18 cellular contexts compared by ENCODE assay signal in the genomic region with DNA sequence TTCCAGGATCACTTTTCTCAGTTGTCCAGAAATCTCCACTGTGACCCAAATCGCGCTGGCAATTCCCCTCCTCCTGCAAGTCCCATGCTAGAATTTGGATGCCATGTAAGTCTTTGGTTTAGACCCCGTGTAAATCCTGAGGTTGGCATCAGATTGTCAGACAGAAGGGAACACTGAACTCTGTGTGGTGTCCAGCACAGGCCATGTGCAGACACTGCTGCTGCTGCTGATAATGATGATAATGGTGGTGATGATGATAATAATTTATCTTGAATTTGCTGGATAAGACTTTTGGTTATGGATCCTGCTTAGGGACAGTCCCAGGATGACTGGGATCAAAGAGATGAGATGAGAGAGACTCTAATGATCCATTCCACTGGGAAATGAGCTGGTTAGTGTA.
"Had no signal": no experiment of that assay in that cellular context is flagged by ENCODE, and none has a peak within 500 bp of the region (broad histone marks: within the 10 kb centered on the region; RNA-seq: fewer than 3 reads in every experiment).

No MANE protein-coding gene starts in this region.

- H3K4me1 ChIP-seq: gastrocnemius medialis, heart right ventricle, left lung, right atrium auricular region had no signal

- H3K27ac ChIP-seq: gastrocnemius medialis, heart right ventricle, left lung, right atrium auricular region had no signal

- H3K4me1 Mint-ChIP-seq: naive B cell had no signal

- H3K36me3 ChIP-seq: esophagus muscularis mucosa, gastrocnemius medialis, heart right ventricle, left lung, ovary, right atrium auricular region had no signal

- FAIRE-seq: endometrium, keratinocyte, small intestine had no signal

- H3K4me3 ChIP-seq: esophagus muscularis mucosa, gastrocnemius medialis, heart right ventricle, left lung, lung, ovary, right atrium auricular region had no signal

- H3K4me3 Mint-ChIP-seq: naive B cell had no signal

- DNase-seq: cortex of kidney; effector memory CD4-positive, alpha-beta T cell; gastrocnemius medialis; heart right ventricle; hypothalamus; left lung; mesenchymal stem cell; naive B cell; small intestine; stimulated activated CD4-positive, alpha-beta T cell treated with anti-CD3 and anti-CD28 coated beads, Interleukin-2, amount 100 ng/mL, for 48 hours; stimulated activated naive CD4-positive, alpha-beta T cell treated with Interleukin-2 at 50 U/mL for 16 hours; trophoblast cell had no signal

- H3K27me3 ChIP-seq: esophagus muscularis mucosa, gastrocnemius medialis, left lung, ovary, right atrium auricular region had no signal

- H3K9me3 ChIP-seq: esophagus muscularis mucosa, gastrocnemius medialis, heart right ventricle, left lung, ovary, right atrium auricular region had no signal

- H3K36me3 Mint-ChIP-seq: naive B cell had no signal

- ATAC-seq: heart right ventricle had no signal
